In the genomic region with DNA sequence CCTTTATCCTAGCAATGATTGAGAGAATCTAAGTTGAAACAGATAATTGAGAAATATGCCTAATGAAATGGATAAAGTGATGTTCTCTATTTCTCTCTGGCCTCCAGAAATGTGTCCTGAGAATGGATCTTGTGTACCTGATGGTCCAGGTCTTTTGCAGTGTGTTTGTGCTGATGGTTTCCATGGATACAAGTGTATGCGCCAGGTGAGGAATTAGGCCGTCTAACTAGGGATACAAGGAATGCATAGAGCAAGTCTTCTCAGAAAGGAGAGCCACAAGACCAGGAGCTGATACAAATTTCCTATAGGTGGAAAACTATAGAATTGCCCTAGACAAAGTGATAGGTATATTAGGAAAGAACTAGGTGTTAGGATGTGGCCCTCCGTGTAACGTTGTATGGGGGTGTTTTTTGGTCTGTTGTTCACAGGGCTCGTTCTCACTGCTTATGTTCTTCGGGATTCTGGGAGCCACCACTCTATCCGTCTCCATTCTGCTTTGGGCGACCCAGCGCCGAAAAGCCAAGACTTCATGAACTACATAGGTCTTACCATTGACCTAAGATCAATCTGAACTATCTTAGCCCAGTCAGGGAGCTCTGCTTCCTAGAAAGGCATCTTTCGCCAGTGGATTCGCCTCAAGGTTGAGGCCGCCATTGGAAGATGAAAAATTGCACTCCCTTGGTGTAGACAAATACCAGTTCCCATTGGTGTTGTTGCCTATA, we compare ENCODE assay signal across 8 cellular contexts. TPM values are rescaled to one million over a fixed set of nuclear protein-coding genes. Genes with fewer than 3 reads are reported as not detected.
DNase-seq lines count a peak whose midpoint lies in the region; ATAC-seq and TF ChIP-seq lines count a peak whose summit lies in the region.

No MANE protein-coding gene starts in this region.

- no peaks in the 10 kb centered on the region for H3K9me2 ChIP-seq in Karpas-422 (replicated peaks; ENCODE audit: insufficient read depth, low read length)

- no peak overlapping the region for H2AFZ ChIP-seq in Karpas-422 (ENCODE audit: low read length)

- peak overlapping the region; percentile 95 for H3K4me3 Mint-ChIP-seq in neural crest cell

- H3K27ac Mint-ChIP-seq in neural crest cell (ENCODE audit: unreplicated experiment), result peak overlapping the region; percentile 98

- H3K27me3 Mint-ChIP-seq in neural crest cell (ENCODE audit: low read depth), result no peaks in the 10 kb centered on the region

- peaks cover 37% of the 10 kb centered on the region for H3K36me3 ChIP-seq in Karpas-422 (ENCODE audit: insufficient read depth, low read length)

- H3K9me3 ChIP-seq in Karpas-422 (ENCODE audit: low read length), result no peaks in the 10 kb centered on the region

- peak overlapping the region; percentile 75 for H3K4me3 ChIP-seq in Karpas-422 (ENCODE audit: low read length)

- peaks cover 9% of the 10 kb centered on the region; the same call in 1 of the 2 replicates for H4K20me1 ChIP-seq in Karpas-422 (ENCODE audit: insufficient read depth, low read depth, low read length)

- peak overlapping the region; percentile 82 for H3K4me2 ChIP-seq in Karpas-422 (ENCODE audit: low read depth, low read length, poor library complexity, severe bottlenecking)

- peak overlapping the region; percentile 91 for H3K9ac ChIP-seq in Karpas-422 (ENCODE audit: low read length)

- peak overlapping the region; percentile 86 for H3K27ac ChIP-seq in C4-2B
- peak overlapping the region; percentile 86; the same call in 1 of the 2 replicates for H3K27ac ChIP-seq in Karpas-422 (ENCODE audit: low read length)
- H3K27ac ChIP-seq in foreskin keratinocyte, result no peak overlapping the region

- H3K36me3 Mint-ChIP-seq in neural crest cell (ENCODE audit: low read depth), result peaks cover 25% of the 10 kb centered on the region

- TF ChIP-seq CTCF in C4-2B (conservative IDR thresholded peaks at IDR 0.05) (no peak), neural crest cell (conservative IDR thresholded peaks at IDR 0.05) (no peak), foreskin keratinocyte (conservative IDR thresholded peaks at IDR 0.05) (no peak)

- H3K4me1 Mint-ChIP-seq in neural crest cell, result peaks cover 38% of the 10 kb centered on the region

- H3K4me1 ChIP-seq in Karpas-422 (ENCODE audit: low read length) (peaks cover 51% of the 10 kb centered on the region), foreskin keratinocyte (peaks cover 9% of the 10 kb centered on the region)

- no peaks in the 10 kb centered on the region for H3K9me3 Mint-ChIP-seq in neural crest cell

- ATAC-seq in foreskin keratinocyte, result no peak
- no peak for ATAC-seq in GM19328 (IDR thresholded peaks at IDR 0.05; ENCODE audit: unreplicated experiment)

- peaks cover 50% of the 10 kb centered on the region for H3K79me2 ChIP-seq in Karpas-422 (ENCODE audit: low read length)

- DNase-seq in Karpas-422 (no peak), dermis blood vessel endothelial cell (peak; percentile 3), neural crest cell (ENCODE audit: low read depth, low spot score) (no peak), foreskin keratinocyte (no peak), NOMO-1 treated with DMSO at 0.1 percent for 48 hours (lab: John Stamatoyannopoulos, UW; ENCODE audit: unreplicated experiment) (no peak)
- DNase-seq in stimulated activated CD4-positive, alpha-beta T cell treated with anti-CD3 and anti-CD28 coated beads, Interleukin-15, amount 100 ng/mL, for 24 hours, result no peak

- H3K27me3 ChIP-seq in Karpas-422 (ENCODE audit: low read length), result no peaks in the 10 kb centered on the region
- no peaks in the 10 kb centered on the region for H3K27me3 ChIP-seq in foreskin keratinocyte

RNA-seq across cellular contexts. Expression of a gene that starts 0.6 kb away (rescaled TPM):
- total RNA-seq in Karpas-422 (2014; rRNA removed; shearing (Covaris generic); ENCODE audit: low replicate concordance), result 69.5 and 71.4 TPM in 2 replicates
- total RNA-seq in dermis blood vessel endothelial cell, result 33.5 and 69.8 TPM in 2 replicates
- total RNA-seq in neural crest cell, result 117 and 127 TPM in 2 replicates
- total RNA-seq in foreskin keratinocyte, result 50.5 and 61.3 TPM in 2 replicates
- polyA plus RNA-seq in foreskin keratinocyte, result 47.9 and 53.6 TPM in 2 replicates

RNA-seq across cellular contexts. Expression of a gene that starts 4.5 kb away (rescaled TPM):
- total RNA-seq in Karpas-422 (2014; rRNA removed; shearing (Covaris generic); ENCODE audit: low replicate concordance), result 23.7 and 38.4 TPM in 2 replicates
- total RNA-seq in dermis blood vessel endothelial cell, result 52.8 and 58.4 TPM in 2 replicates
- 129 and 140 TPM in 2 replicates for total RNA-seq in neural crest cell
- 36.0 and 39.8 TPM in 2 replicates for total RNA-seq in foreskin keratinocyte
- polyA plus RNA-seq in foreskin keratinocyte, result 21.8 and 23.3 TPM in 2 replicates

RNA-seq across cellular contexts. Expression of a gene that starts 4.7 kb away (rescaled TPM):
- total RNA-seq in Karpas-422 (2014; rRNA removed; shearing (Covaris generic); ENCODE audit: low replicate concordance), result 125 and 167 TPM in 2 replicates
- 111 and 181 TPM in 2 replicates for total RNA-seq in dermis blood vessel endothelial cell
- total RNA-seq in neural crest cell, result 86.3 and 86.6 TPM in 2 replicates
- total RNA-seq in foreskin keratinocyte, result 119 TPM in 2 replicates
- polyA plus RNA-seq in foreskin keratinocyte, result 156 and 168 TPM in 2 replicates

RNA-seq across cellular contexts. Expression of a gene that starts 46.3 kb away (rescaled TPM):
- total RNA-seq in Karpas-422 (2014; rRNA removed; shearing (Covaris generic); ENCODE audit: low replicate concordance), result 0.19 and 0.29 TPM in 2 replicates
- total RNA-seq in dermis blood vessel endothelial cell, result 17.9 and 25.8 TPM in 2 replicates
- 0.48 and 0.93 TPM in 2 replicates for total RNA-seq in neural crest cell
- total RNA-seq in foreskin keratinocyte, result 0.07 TPM in 1 of 2 replicates, not detected in the other
- polyA plus RNA-seq in foreskin keratinocyte, result 0.04 TPM in 2 replicates

RNA-seq across cellular contexts. Expression of a gene that starts 58.7 kb away (rescaled TPM):
- not detected in 2 replicates for total RNA-seq in Karpas-422 (2014; rRNA removed; shearing (Covaris generic); ENCODE audit: low replicate concordance)
- total RNA-seq in dermis blood vessel endothelial cell (0.93 and 2.7 TPM in 2 replicates), neural crest cell (not detected in 2 replicates), foreskin keratinocyte (not detected in 2 replicates)
- not detected in 2 replicates for polyA plus RNA-seq in foreskin keratinocyte
